Comparison of ENCODE assay signal across 29 cellular contexts in genomic region chr18:76880026-76880425, GRCh38.
"Had no signal": no experiment of that assay in that cellular context is flagged by ENCODE, and none has a peak within 500 bp of the region (broad histone marks: within the 10 kb centered on the region; RNA-seq: fewer than 3 reads in every experiment).

No MANE protein-coding gene starts in this region.

- H3K4me3 ChIP-seq: stomach, suprapubic skin, testis, thoracic aorta, thyroid gland, tibial artery, tibial nerve, transverse colon, upper lobe of left lung, upper lobe of right lung, uterus, vagina had no signal

- H3K27ac ChIP-seq: stomach, suprapubic skin, testis, thoracic aorta, thyroid gland, tibial artery, tibial nerve, transverse colon, upper lobe of left lung, upper lobe of right lung, uterus, vagina had no signal

- H3K27me3 Mint-ChIP-seq: stimulated activated memory B cell treated with anti-CD40 and anti-IgM and Interleukin-4, amounts not matched to agents 10 μg/mL and 1 μg/mL and 100 μg/mL, for 72 hours; stimulated activated naive B cell treated with anti-CD40 and anti-IgM and Interleukin-4, amounts not matched to agents 10 μg/mL and 1 μg/mL and 100 μg/mL, for 72 hours; stimulated activated naive CD8-positive, alpha-beta T cell treated with anti-CD3 and anti-CD28 coated beads, Interleukin-15, amount 100 ng/mL, for 72 hours; stimulated activated naive CD8-positive, alpha-beta T cell treated with anti-CD3 and anti-CD28 coated beads, Interleukin-15, Interleukin-2, amounts not matched to agents 100 ng/mL and 50 ng/mL, for 24 hours; type B pancreatic cell had no signal

- H3K9me3 Mint-ChIP-seq: stimulated activated effector memory CD8-positive, alpha-beta T cell treated with anti-CD3 and anti-CD28 coated beads, Interleukin-12 subunit alpha, Interleukin-12 subunit beta, amount 100 ng/mL, for 72 hours; stimulated activated memory B cell treated with anti-CD40 and anti-IgM and Interleukin-4, amounts not matched to agents 10 μg/mL and 1 μg/mL and 100 μg/mL, for 72 hours; stimulated activated naive B cell treated with anti-CD40 and anti-IgM and Interleukin-4, amounts not matched to agents 10 μg/mL and 1 μg/mL and 100 μg/mL, for 72 hours; stimulated activated naive CD8-positive, alpha-beta T cell treated with anti-CD3 and anti-CD28 coated beads, Interleukin-15, amount 100 ng/mL, for 72 hours; stimulated activated naive CD8-positive, alpha-beta T cell treated with anti-CD3 and anti-CD28 coated beads, Interleukin-15, Interleukin-2, amounts not matched to agents 100 ng/mL and 50 ng/mL, for 24 hours; type B pancreatic cell had no signal

- H3K27ac Mint-ChIP-seq: stimulated activated effector memory CD8-positive, alpha-beta T cell treated with anti-CD3 and anti-CD28 coated beads, Interleukin-12 subunit alpha, Interleukin-12 subunit beta, amount 100 ng/mL, for 72 hours; stimulated activated memory B cell treated with anti-CD40 and anti-IgM and Interleukin-4, amounts not matched to agents 10 μg/mL and 1 μg/mL and 100 μg/mL, for 72 hours; stimulated activated naive B cell treated with anti-CD40 and anti-IgM and Interleukin-4, amounts not matched to agents 10 μg/mL and 1 μg/mL and 100 μg/mL, for 72 hours; stimulated activated naive CD8-positive, alpha-beta T cell treated with anti-CD3 and anti-CD28 coated beads, Interleukin-15, amount 100 ng/mL, for 72 hours; stimulated activated naive CD8-positive, alpha-beta T cell treated with anti-CD3 and anti-CD28 coated beads, Interleukin-15, Interleukin-2, amounts not matched to agents 100 ng/mL and 50 ng/mL, for 24 hours; type B pancreatic cell had no signal

- H3K9me3 ChIP-seq: stomach, suprapubic skin, testis, thoracic aorta, thyroid gland, tibial artery, tibial nerve, transverse colon, upper lobe of left lung, upper lobe of right lung, uterus, vagina had no signal

- H3K4me1 Mint-ChIP-seq: stimulated activated naive B cell treated with anti-CD40 and anti-IgM and Interleukin-4, amounts not matched to agents 10 μg/mL and 1 μg/mL and 100 μg/mL, for 72 hours had no signal

- H3K36me3 ChIP-seq: uterus had no signal

- DNase-seq: stimulated activated CD4-positive, alpha-beta T cell treated with anti-CD3 and anti-CD28 coated beads, Interleukin-2, amount 100 ng/mL, for 48 hours; stimulated activated CD4-positive, alpha-beta T cell treated with anti-CD3 and anti-CD28 coated beads, Interleukin-4, amount 100 ng/mL, for 1 hour; stimulated activated CD4-positive, alpha-beta T cell treated with anti-CD3 and anti-CD28 coated beads, Interleukin-4, amount 100 ng/mL, for 24 hours; stimulated activated CD4-positive, alpha-beta T cell treated with anti-CD3 and anti-CD28 coated beads, Interleukin-4, amount 100 ng/mL, for 4 hours; stimulated activated CD8-positive, alpha-beta memory T cell treated with anti-CD3 and anti-CD28 coated beads, Interleukin-4, amount 100 ng/mL, for 48 hours; stimulated activated naive B cell treated with anti-CD40 and anti-IgM and Interleukin-4, amounts not matched to agents 10 μg/mL and 1 μg/mL and 100 μg/mL, for 72 hours; stimulated activated naive CD4-positive, alpha-beta T cell; stimulated activated naive CD4-positive, alpha-beta T cell treated with Interleukin-2 at 50 U/mL for 16 hours; stimulated activated naive CD8-positive, alpha-beta T cell treated with anti-CD3 and anti-CD28 coated beads, Interleukin-15, amount 100 ng/mL, for 72 hours; stimulated activated naive CD8-positive, alpha-beta T cell treated with anti-CD3 and anti-CD28 coated beads, Interleukin-15, Interleukin-2, amounts not matched to agents 100 U/mL and 50 U/mL, for 24 hours; stomach; substantia nigra; testis; thyroid gland; tibial artery; transverse colon; trophoblast cell; upper lobe of right lung; uterus had no signal

- H3K4me1 ChIP-seq: stomach, suprapubic skin, thyroid gland, tibial artery, tibial nerve, transverse colon, upper lobe of left lung, upper lobe of right lung, uterus, vagina had no signal

- ATAC-seq: stimulated activated effector memory CD8-positive, alpha-beta T cell treated with anti-CD3 and anti-CD28 coated beads, Interleukin-12 subunit alpha, Interleukin-12 subunit beta, amount 100 ng/mL, for 72 hours; stimulated activated memory B cell treated with anti-CD40 and anti-IgM and Interleukin-4, amounts not matched to agents 10 μg/mL and 1 μg/mL and 100 μg/mL, for 72 hours; stimulated activated naive B cell treated with anti-CD40 and anti-IgM and Interleukin-4, amounts not matched to agents 10 μg/mL and 1 μg/mL and 100 μg/mL, for 72 hours; stimulated activated naive CD8-positive, alpha-beta T cell treated with anti-CD3 and anti-CD28 coated beads, Interleukin-15, amount 100 ng/mL, for 72 hours; stimulated activated naive CD8-positive, alpha-beta T cell treated with anti-CD3 and anti-CD28 coated beads, Interleukin-15, Interleukin-2, amounts not matched to agents 100 U/mL and 50 U/mL, for 24 hours; upper lobe of right lung had no signal

- H3K27me3 ChIP-seq: stomach, suprapubic skin, testis, thyroid gland, tibial artery, tibial nerve, transverse colon, upper lobe of left lung, upper lobe of right lung, uterus, vagina had no signal

- H3K4me3 Mint-ChIP-seq: stimulated activated effector memory CD8-positive, alpha-beta T cell treated with anti-CD3 and anti-CD28 coated beads, Interleukin-12 subunit alpha, Interleukin-12 subunit beta, amount 100 ng/mL, for 72 hours; stimulated activated memory B cell treated with anti-CD40 and anti-IgM and Interleukin-4, amounts not matched to agents 10 μg/mL and 1 μg/mL and 100 μg/mL, for 72 hours; stimulated activated naive B cell treated with anti-CD40 and anti-IgM and Interleukin-4, amounts not matched to agents 10 μg/mL and 1 μg/mL and 100 μg/mL, for 72 hours; stimulated activated naive CD8-positive, alpha-beta T cell treated with anti-CD3 and anti-CD28 coated beads, Interleukin-15, amount 100 ng/mL, for 72 hours; stimulated activated naive CD8-positive, alpha-beta T cell treated with anti-CD3 and anti-CD28 coated beads, Interleukin-15, Interleukin-2, amounts not matched to agents 100 ng/mL and 50 ng/mL, for 24 hours; type B pancreatic cell had no signal

- FAIRE-seq: urothelium cell line had no signal
